In the genomic region with DNA sequence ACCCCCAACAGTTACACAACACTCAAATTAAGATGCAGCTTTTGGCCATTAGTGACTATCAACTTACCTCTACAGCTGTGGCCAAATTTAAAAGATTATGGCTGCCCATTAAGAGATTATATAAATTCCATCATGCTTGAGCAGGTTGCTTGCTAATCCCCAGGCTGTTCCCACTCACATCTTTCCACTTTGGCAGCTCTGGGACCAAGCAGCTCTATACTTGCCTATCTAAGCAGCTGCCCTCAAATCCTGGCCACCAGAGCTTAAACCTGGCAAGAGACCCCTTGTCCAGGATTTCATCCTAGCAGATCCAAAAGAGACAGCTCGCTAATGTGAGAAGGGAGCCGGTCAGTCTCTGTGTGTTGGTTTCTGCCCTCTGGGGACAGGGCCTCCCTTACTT, we compare ENCODE assay signal across 18 cellular contexts. TPM values are rescaled to one million over a fixed set of nuclear protein-coding genes. Genes with fewer than 3 reads are reported as not detected.
A peak's percentile ranks its signal among the peaks of the same experiment; 100 is the strongest.
DNase-seq lines count a peak whose midpoint lies in the region; ATAC-seq and TF ChIP-seq lines count a peak whose summit lies in the region.
"Had no signal": no experiment of that assay in that cellular context is flagged by ENCODE, and none has a peak within 500 bp of the region (broad histone marks: within the 10 kb centered on the region; RNA-seq: fewer than 3 reads in every experiment).

No MANE protein-coding gene starts in this region.

- H2AFZ ChIP-seq in neural progenitor cell (replicated peaks) (no peak overlapping the region), hepatocyte (no peak overlapping the region)
- H2AFZ ChIP-seq: GM23248 had no signal

- H3K27ac ChIP-seq in neural progenitor cell (no peak overlapping the region), hepatocyte (no peak overlapping the region)
- H3K27ac ChIP-seq: A549, BLaER1, GM23248, SK-N-MC had no signal

- H3K9ac ChIP-seq in neural progenitor cell = no peak overlapping the region
- H3K9ac ChIP-seq: BLaER1, GM23248 had no signal

- H3K27me3 ChIP-seq in neural progenitor cell (no peaks in the 10 kb centered on the region), hepatocyte (no peaks in the 10 kb centered on the region)
- H3K27me3 ChIP-seq: BLaER1 had no signal

- H3K36me3 ChIP-seq in neural progenitor cell (no peaks in the 10 kb centered on the region), hepatocyte (replicated peaks; ENCODE audit: insufficient read depth, low read depth) (no peaks in the 10 kb centered on the region)

- TF ChIP-seq CTCF in CD14-positive monocyte (IDR thresholded peaks at IDR 0.05) = no peak
- no peak for TF ChIP-seq CTCF in neural progenitor cell (IDR thresholded peaks at IDR 0.05)
- TF ChIP-seq CTCF in hepatocyte (IDR thresholded peaks at IDR 0.05; ENCODE audit: poor library complexity) = no peak

- no peak overlapping the region for H3K4me2 ChIP-seq in neural progenitor cell
- H3K4me2 ChIP-seq in hepatocyte = no peak overlapping the region
- H3K4me2 ChIP-seq: A549, BLaER1 had no signal

- ATAC-seq in T-helper 17 cell (no peak), GM18867 (IDR thresholded peaks at IDR 0.05; ENCODE audit: unreplicated experiment) (no peak), HG03095 (IDR thresholded peaks at IDR 0.05; ENCODE audit: unreplicated experiment) (no peak)
- ATAC-seq: A549, HCT116, Right ventricle myocardium inferior had no signal

- H3K4me1 Mint-ChIP-seq in CD14-positive monocyte (peaks cover 3% of the 10 kb centered on the region), T-helper 17 cell (peaks cover 14% of the 10 kb centered on the region), neural progenitor cell (peaks cover 13% of the 10 kb centered on the region)

- H4K20me1 ChIP-seq in neural progenitor cell (ENCODE audit: low read depth) = no peaks in the 10 kb centered on the region
- H4K20me1 ChIP-seq in hepatocyte (ENCODE audit: insufficient read depth, poor library complexity, severe bottlenecking) = no peaks in the 10 kb centered on the region
- H4K20me1 ChIP-seq: BLaER1 had no signal

- H3K4me3 Mint-ChIP-seq in CD14-positive monocyte = no peak overlapping the region
- no peak overlapping the region for H3K4me3 Mint-ChIP-seq in T-helper 17 cell
- H3K4me3 Mint-ChIP-seq in neural progenitor cell = no peak overlapping the region
- H3K4me3 Mint-ChIP-seq: CD8-positive, alpha-beta memory T cell had no signal

- H3K4me3 ChIP-seq in neural progenitor cell (no peak overlapping the region), hepatocyte (no peak overlapping the region)
- H3K4me3 ChIP-seq: A549, BLaER1, GM23248, SK-N-MC had no signal

- intact Hi-C loops in CD14-positive monocyte (cut with micrococcal nuclease) = no loop called here

- H3K27me3 Mint-ChIP-seq in CD14-positive monocyte (ENCODE audit: low read depth in 3 of 3) (peaks cover 0 to 4% (median 0%) of the 10 kb centered on the region in 3 donors), T-helper 17 cell (no peaks in the 10 kb centered on the region), neural progenitor cell (ENCODE audit: insufficient read depth, low read depth) (peaks cover 4% of the 10 kb centered on the region)

- WGBS in hepatocyte (ENCODE audit: low lambda C conversion rate, missing lambda C conversion rate) = 98% methylated on average over 2 of the region's 2 CpGs

- no peak for DNase-seq in CD14-positive monocyte (ENCODE audit: low spot score)
- DNase-seq in DMS 273 treated with DMSO at 0.1 percent for 48 hours (lab: John Stamatoyannopoulos, UW) = peak; percentile 63
- DNase-seq in T-helper 17 cell = no peak
- peak; percentile 24 for DNase-seq in neural progenitor cell (ENCODE audit: low spot score)
- no peak for DNase-seq in hepatocyte (ENCODE audit: low spot score)
- DNase-seq: CD8-positive, alpha-beta memory T cell; GM23248; NCI-H1694 treated with DMSO at 0.1 percent for 48 hours; NCI-H2227 treated with DMSO at 0.1 percent for 48 hours; NCI-H526; NK-92 treated with Interleukin-12 subunit alpha and Interleukin-12 subunit beta, amount 100 ng/mL, for 24 hours had no signal

- no peaks in the 10 kb centered on the region for H3K9me2 ChIP-seq in hepatocyte (replicated peaks; ENCODE audit: insufficient read depth)

- peak overlapping the region in 4 of 7 donors; percentile 15 to 41 (median 26) for H3K27ac Mint-ChIP-seq in CD14-positive monocyte
- H3K27ac Mint-ChIP-seq in T-helper 17 cell = peak overlapping the region; percentile 29
- H3K27ac Mint-ChIP-seq in neural progenitor cell = no peak overlapping the region

- H3K79me2 ChIP-seq in neural progenitor cell (ENCODE audit: low read depth) (no peaks in the 10 kb centered on the region), hepatocyte (no peaks in the 10 kb centered on the region)

- peaks cover 83 to 88% of the 10 kb centered on the region in 2 donors for H3K36me3 Mint-ChIP-seq in CD14-positive monocyte
- peaks cover 3% of the 10 kb centered on the region for H3K36me3 Mint-ChIP-seq in T-helper 17 cell (ENCODE audit: low read depth)
- peaks cover 13% of the 10 kb centered on the region for H3K36me3 Mint-ChIP-seq in neural progenitor cell

- H3K9me3 Mint-ChIP-seq in CD14-positive monocyte (no peaks in the 10 kb centered on the region), neural progenitor cell (no peaks in the 10 kb centered on the region)
- H3K9me3 Mint-ChIP-seq: CD8-positive, alpha-beta memory T cell had no signal

- H3F3A ChIP-seq in neural progenitor cell (ENCODE audit: low read depth) = no peaks in the 10 kb centered on the region

- H3K9me3 ChIP-seq in T-helper 17 cell (ENCODE audit: control insufficient read depth, low read length, poor library complexity, severe bottlenecking) = no peaks in the 10 kb centered on the region
- H3K9me3 ChIP-seq in neural progenitor cell (ENCODE audit: low read depth) = no peaks in the 10 kb centered on the region
- no peaks in the 10 kb centered on the region for H3K9me3 ChIP-seq in hepatocyte (ENCODE audit: low read depth)
- H3K9me3 ChIP-seq: A549, BLaER1 had no signal

- H3K4me1 ChIP-seq in neural progenitor cell (peaks cover 6% of the 10 kb centered on the region), hepatocyte (ENCODE audit: insufficient read depth) (no peaks in the 10 kb centered on the region)
- H3K4me1 ChIP-seq: BLaER1 had no signal

RNA-seq across cellular contexts. Expression of gene RASSF2, which starts 50.0 kb away (rescaled TPM):
- polyA plus RNA-seq in CD14-positive monocyte (100 to 1,000 TPM; 167 to 214 TPM), hepatocyte (0.92 and 3.8 TPM in 2 replicates)
- total RNA-seq in T-helper 17 cell (10 to 100 TPM; 30.6 to 34.4 TPM), neural progenitor cell (ENCODE audit: low replicate concordance) (13.9 and 14.6 TPM in 2 replicates), hepatocyte (5.0 and 5.1 TPM in 2 replicates)

Comparison
In these comparisons a context has a peak if more than half of its experiments do, and no peak if none do; other contexts are left out.
1. DNase-seq: peak in DMS 273 treated with DMSO at 0.1 percent for 48 hours (single experiment) and neural progenitor cell (single experiment); none in CD14-positive monocyte (single experiment), T-helper 17 cell (0 of 3) and hepatocyte (single experiment).